8 cellular contexts compared by ENCODE assay signal in genomic region chr1:8858888-8859706, GRCh38. TPM values are rescaled to one million over a fixed set of nuclear protein-coding genes. Genes with fewer than 3 reads are reported as not detected.
DNase-seq lines count a peak whose midpoint lies in the region; ATAC-seq and TF ChIP-seq lines count a peak whose summit lies in the region.

No MANE protein-coding gene starts in this region.

- no peaks in the 10 kb centered on the region for H3K4me1 ChIP-seq in DND-41 (ENCODE audit: insufficient read depth, low read length)
- peaks cover 8% of the 10 kb centered on the region for H3K4me1 ChIP-seq in suprapubic skin

- peak; percentile 56 for DNase-seq in DND-41
- peak; percentile 38 for DNase-seq in SKM-1 treated with dmso at 0.1 percent for 144 hours (lab: John Stamatoyannopoulos, UW; ENCODE audit: unreplicated experiment)
- DNase-seq in brain microvascular endothelial cell, result peak; percentile 56
- no peak for DNase-seq in left colon
- no peak for DNase-seq in suprapubic skin (ENCODE audit: low spot score in 2 of 2)
- no peak for DNase-seq in GM19240 (ENCODE audit: insufficient read length, low spot score)
- no peak for DNase-seq in NCI-H1436 (lab: John Stamatoyannopoulos, UW)

- H3K79me2 ChIP-seq in DND-41 (ENCODE audit: insufficient read depth, low read length), result peaks cover 20% of the 10 kb centered on the region; the same call in 1 of the 2 replicates

- H3K36me3 ChIP-seq in DND-41 (ENCODE audit: insufficient read depth, low read length) (peaks cover 61% of the 10 kb centered on the region), brain microvascular endothelial cell (replicated peaks) (peaks cover 66% of the 10 kb centered on the region), suprapubic skin (peaks cover 72% of the 10 kb centered on the region)

- H3K4me2 ChIP-seq in DND-41 (ENCODE audit: insufficient read depth, low read length), result no peak overlapping the region

- H3K9me3 ChIP-seq in DND-41 (ENCODE audit: insufficient read depth, low read length, severe bottlenecking), result no peaks in the 10 kb centered on the region
- no peaks in the 10 kb centered on the region for H3K9me3 ChIP-seq in suprapubic skin

- no peak overlapping the region for H3K4me3 ChIP-seq in DND-41 (ENCODE audit: low read depth in 1 of 2, low read length in 2 of 2)
- no peak overlapping the region for H3K4me3 ChIP-seq in brain microvascular endothelial cell (ENCODE audit: low read depth, low read length)
- H3K4me3 ChIP-seq in suprapubic skin, result no peak overlapping the region

- TF ChIP-seq CTCF in DND-41 (IDR thresholded peaks at IDR 0.05; ENCODE audit: borderline replicate concordance, extremely low read depth, low read length, poor library complexity, severe bottlenecking) (peak; percentile 74), brain microvascular endothelial cell (IDR thresholded peaks at IDR 0.05; ENCODE audit: low read depth, low read length, missing control alignments) (peak; percentile 78), suprapubic skin (IDR thresholded peaks at IDR 0.05) (peak; percentile 33 to 51)

- in situ Hi-C loops in brain microvascular endothelial cell (cut with HindIII; ENCODE audit: low pct_ligation_motif_present, low sequenced_read_pairs), result no loop called here

- no peak overlapping the region for H2AFZ ChIP-seq in DND-41 (ENCODE audit: low read depth, low read length)

- 73% methylated on average over 12 of the region's 12 CpGs for WGBS in suprapubic skin

- no peak for TF ChIP-seq POLR2A in suprapubic skin (IDR thresholded peaks at IDR 0.05)

- intact Hi-C loops in left colon (cut with DNase I, micrococcal nuclease), result no loop called here

- no peaks in the 10 kb centered on the region for H3K27me3 ChIP-seq in DND-41 (ENCODE audit: insufficient read depth, low read length, poor library complexity)
- no peaks in the 10 kb centered on the region for H3K27me3 ChIP-seq in brain microvascular endothelial cell (replicated peaks)
- H3K27me3 ChIP-seq in suprapubic skin, result no peaks in the 10 kb centered on the region

- H3K9ac ChIP-seq in DND-41 (ENCODE audit: low read depth, low read length), result no peak overlapping the region

- no peak for TF ChIP-seq EP300 in Ishikawa (IDR thresholded peaks at IDR 0.05; ENCODE audit: borderline replicate concordance)
- TF ChIP-seq EP300 in suprapubic skin (IDR thresholded peaks at IDR 0.05), result no peak

- peak overlapping the region; percentile 32; the same call in 1 of the 2 replicates for H3K27ac ChIP-seq in DND-41 (ENCODE audit: low read length)
- no peak overlapping the region for H3K27ac ChIP-seq in brain microvascular endothelial cell
- H3K27ac ChIP-seq in suprapubic skin, result no peak overlapping the region

- H4K20me1 ChIP-seq in DND-41 (ENCODE audit: insufficient read depth, low read length), result peaks cover 56% of the 10 kb centered on the region

- peak; percentile 66 for TF ChIP-seq RAD21 in Ishikawa (IDR thresholded peaks at IDR 0.05; ENCODE audit: low read depth)

- ATAC-seq in DND-41 (ENCODE audit: insufficient read depth, low read depth) (peak; percentile 55), left colon (peak; percentile 51)

TF ChIP-seq in Ishikawa, 13 proteins besides CTCF, POLR2A, EP300 and RAD21:
- TF ChIP-seq TAF1 (IDR thresholded peaks at IDR 0.05; ENCODE audit: low read depth) (no peak), CREB1 (IDR thresholded peaks at IDR 0.05; ENCODE audit: low read depth) (no peak), MAX (IDR thresholded peaks at IDR 0.05) (no peak), TCF12 (IDR thresholded peaks at IDR 0.05; ENCODE audit: low read depth) (no peak), NFIC (IDR thresholded peaks at IDR 0.05) (peak; percentile 16; the same call in 1 of the 2 replicates), FOXM1 (IDR thresholded peaks at IDR 0.05; ENCODE audit: borderline replicate concordance, low read depth) (no peak), EGR1 (IDR thresholded peaks at IDR 0.05) (peak; percentile 7; the same call in 1 of the 2 replicates), TEAD4 (IDR thresholded peaks at IDR 0.05) (peak; percentile 34; the same call in 1 of the 2 replicates), ZBTB7A (IDR thresholded peaks at IDR 0.05; ENCODE audit: low read depth) (no peak), CEBPB (IDR thresholded peaks at IDR 0.05) (no peak), YY1 (IDR thresholded peaks at IDR 0.05; ENCODE audit: low read depth) (no peak), USF1 (IDR thresholded peaks at IDR 0.05) (no peak)
- TF ChIP-seq, protein P1, sequence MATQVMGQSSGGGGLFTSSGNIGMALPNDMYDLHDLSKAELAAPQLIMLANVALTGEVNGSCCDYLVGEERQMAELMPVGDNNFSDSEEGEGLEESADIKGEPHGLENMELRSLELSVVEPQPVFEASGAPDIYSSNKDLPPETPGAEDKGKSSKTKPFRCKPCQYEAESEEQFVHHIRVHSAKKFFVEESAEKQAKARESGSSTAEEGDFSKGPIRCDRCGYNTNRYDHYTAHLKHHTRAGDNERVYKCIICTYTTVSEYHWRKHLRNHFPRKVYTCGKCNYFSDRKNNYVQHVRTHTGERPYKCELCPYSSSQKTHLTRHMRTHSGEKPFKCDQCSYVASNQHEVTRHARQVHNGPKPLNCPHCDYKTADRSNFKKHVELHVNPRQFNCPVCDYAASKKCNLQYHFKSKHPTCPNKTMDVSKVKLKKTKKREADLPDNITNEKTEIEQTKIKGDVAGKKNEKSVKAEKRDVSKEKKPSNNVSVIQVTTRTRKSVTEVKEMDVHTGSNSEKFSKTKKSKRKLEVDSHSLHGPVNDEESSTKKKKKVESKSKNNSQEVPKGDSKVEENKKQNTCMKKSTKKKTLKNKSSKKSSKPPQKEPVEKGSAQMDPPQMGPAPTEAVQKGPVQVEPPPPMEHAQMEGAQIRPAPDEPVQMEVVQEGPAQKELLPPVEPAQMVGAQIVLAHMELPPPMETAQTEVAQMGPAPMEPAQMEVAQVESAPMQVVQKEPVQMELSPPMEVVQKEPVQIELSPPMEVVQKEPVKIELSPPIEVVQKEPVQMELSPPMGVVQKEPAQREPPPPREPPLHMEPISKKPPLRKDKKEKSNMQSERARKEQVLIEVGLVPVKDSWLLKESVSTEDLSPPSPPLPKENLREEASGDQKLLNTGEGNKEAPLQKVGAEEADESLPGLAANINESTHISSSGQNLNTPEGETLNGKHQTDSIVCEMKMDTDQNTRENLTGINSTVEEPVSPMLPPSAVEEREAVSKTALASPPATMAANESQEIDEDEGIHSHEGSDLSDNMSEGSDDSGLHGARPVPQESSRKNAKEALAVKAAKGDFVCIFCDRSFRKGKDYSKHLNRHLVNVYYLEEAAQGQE (IDR thresholded peaks at IDR 0.05; ENCODE audit: low read depth), result no peak

RNA-seq across cellular contexts. Expression of gene ENO1, which starts 19.4 kb away (rescaled TPM):
- 100 to 1,000 TPM; 484 to 601 TPM for total RNA-seq in left colon
- total RNA-seq in suprapubic skin, result 100 to 1,000 TPM; 406 to 694 (median 578) TPM

RNA-seq across cellular contexts. Expression of gene RERE, which starts 41.7 kb away (rescaled TPM):
- total RNA-seq in left colon, result 100 to 1,000 TPM in 1 of 2 donors, 10 to 100 TPM in 1; 95.0 to 102 TPM
- 100 to 1,000 TPM in 2 of 4 donors, 10 to 100 TPM in 2; 43.4 to 113 (median 83.3) TPM for total RNA-seq in suprapubic skin

Comparison
In these comparisons a context has a peak if more than half of its experiments do, and no peak if none do; other contexts are left out.
1. DNase-seq: peak in DND-41 (single experiment), SKM-1 treated with dmso at 0.1 percent for 144 hours (single experiment) and brain microvascular endothelial cell (single experiment); none in left colon (0 of 2), suprapubic skin (0 of 2), GM19240 (single experiment) and NCI-H1436 (single experiment).
2. Peak in every context shown above with its lines, with median percentiles within 50 percentile points of each other: CTCF ChIP-seq.